ENCODE assay signal across 8 cellular contexts in the genomic region with DNA sequence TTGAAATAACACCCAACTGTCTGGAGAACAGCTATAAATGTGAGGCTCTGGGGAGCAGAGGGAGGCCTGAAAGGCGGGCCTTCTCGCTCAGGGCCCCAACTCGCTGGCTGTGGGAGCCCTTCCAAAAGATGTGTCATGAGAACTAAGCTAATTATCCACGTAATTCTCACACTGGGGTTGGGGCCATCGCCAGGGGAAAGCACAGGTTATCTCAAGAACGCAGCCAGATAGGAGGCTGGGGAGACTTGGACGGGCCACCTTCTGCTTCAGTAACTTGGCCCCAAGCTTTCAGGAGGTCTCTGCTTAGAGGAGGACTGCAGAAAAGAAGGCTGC.
DNase-seq lines count a peak whose midpoint lies in the region; ATAC-seq lines count a peak whose summit lies in the region.

No MANE protein-coding gene starts in this region.

- peak overlapping the region; percentile 47 for H3K4me3 Mint-ChIP-seq in activated T-cell treated with anti-CD3 and anti-CD28 coated beads, Interleukin-2, amount 50 U/mL, for 24 hours

- H3K9me3 Mint-ChIP-seq in activated T-cell treated with anti-CD3 and anti-CD28 coated beads, Interleukin-2, amount 50 U/mL, for 24 hours = no peaks in the 10 kb centered on the region

- no peak for ATAC-seq in GM18861 (IDR thresholded peaks at IDR 0.05; ENCODE audit: unreplicated experiment)

- H3K36me3 ChIP-seq in stomach smooth muscle (ENCODE audit: control insufficient read depth in 2 of 2, insufficient read depth in 2 of 2, low read length in 2 of 2) = peaks cover 0 to 3% of the 10 kb centered on the region in 2 donors

- H3K4me1 Mint-ChIP-seq in activated T-cell treated with anti-CD3 and anti-CD28 coated beads, Interleukin-2, amount 50 U/mL, for 24 hours (ENCODE audit: low read depth) = peaks cover 2% of the 10 kb centered on the region

- peaks cover 61% of the 10 kb centered on the region for H3K4me1 ChIP-seq in stomach smooth muscle (ENCODE audit: control insufficient read depth, insufficient read depth, low read length)

- H3K27me3 ChIP-seq in stomach smooth muscle (ENCODE audit: control insufficient read depth in 1 of 2, insufficient read depth in 2 of 2, low read length in 2 of 2) = no peaks in the 10 kb centered on the region

- H3K4me3 ChIP-seq in stomach smooth muscle (ENCODE audit: low read length in 2 of 2) = peak overlapping the region; percentile 59 to 83

- H3K27ac ChIP-seq in stomach smooth muscle (ENCODE audit: low read length) = peak overlapping the region; percentile 90

- peak overlapping the region; percentile 79 to 88 for H3K9ac ChIP-seq in stomach smooth muscle (ENCODE audit: low read length in 2 of 2)

- H3K9me3 ChIP-seq in stomach smooth muscle (ENCODE audit: control insufficient read depth in 2 of 2, low read length in 2 of 2) = no peaks in the 10 kb centered on the region

- peaks cover 64% of the 10 kb centered on the region for H3K27me3 Mint-ChIP-seq in activated T-cell treated with anti-CD3 and anti-CD28 coated beads, Interleukin-2, amount 50 U/mL, for 24 hours

- H3K36me3 Mint-ChIP-seq in activated T-cell treated with anti-CD3 and anti-CD28 coated beads, Interleukin-2, amount 50 U/mL, for 24 hours (ENCODE audit: low read depth) = no peaks in the 10 kb centered on the region

- H3K27ac Mint-ChIP-seq in activated T-cell treated with anti-CD3 and anti-CD28 coated beads, Interleukin-2, amount 50 U/mL, for 24 hours = no peak overlapping the region

- DNase-seq in activated T-cell treated with anti-CD3 and anti-CD28 coated beads, Interleukin-2, amount 50 U/mL, for 24 hours = peak; percentile 32
- DNase-seq in activated T-cell treated with anti-CD3 and anti-CD28 coated beads for 4 hours (no peak), astrocyte of the hippocampus (ENCODE audit: low read depth, low spot score) (peak; percentile 87), kidney tubule cell (ENCODE audit: low spot score) (peak; percentile 77), cerebellar cortex (ENCODE audit: low spot score) (no peak), D341Med (ENCODE audit: low spot score) (no peak)

Comparison
In these comparisons a context has a peak if more than half of its experiments do, and no peak if none do; other contexts are left out.
1. DNase-seq: peak in activated T-cell treated with anti-CD3 and anti-CD28 coated beads, Interleukin-2, amount 50 U/mL, for 24 hours (single experiment), astrocyte of the hippocampus (single experiment) and kidney tubule cell (single experiment); none in activated T-cell treated with anti-CD3 and anti-CD28 coated beads for 4 hours (single experiment), cerebellar cortex (single experiment) and D341Med (single experiment).